Comparison of ENCODE assay signal across 8 cellular contexts in the genomic region with DNA sequence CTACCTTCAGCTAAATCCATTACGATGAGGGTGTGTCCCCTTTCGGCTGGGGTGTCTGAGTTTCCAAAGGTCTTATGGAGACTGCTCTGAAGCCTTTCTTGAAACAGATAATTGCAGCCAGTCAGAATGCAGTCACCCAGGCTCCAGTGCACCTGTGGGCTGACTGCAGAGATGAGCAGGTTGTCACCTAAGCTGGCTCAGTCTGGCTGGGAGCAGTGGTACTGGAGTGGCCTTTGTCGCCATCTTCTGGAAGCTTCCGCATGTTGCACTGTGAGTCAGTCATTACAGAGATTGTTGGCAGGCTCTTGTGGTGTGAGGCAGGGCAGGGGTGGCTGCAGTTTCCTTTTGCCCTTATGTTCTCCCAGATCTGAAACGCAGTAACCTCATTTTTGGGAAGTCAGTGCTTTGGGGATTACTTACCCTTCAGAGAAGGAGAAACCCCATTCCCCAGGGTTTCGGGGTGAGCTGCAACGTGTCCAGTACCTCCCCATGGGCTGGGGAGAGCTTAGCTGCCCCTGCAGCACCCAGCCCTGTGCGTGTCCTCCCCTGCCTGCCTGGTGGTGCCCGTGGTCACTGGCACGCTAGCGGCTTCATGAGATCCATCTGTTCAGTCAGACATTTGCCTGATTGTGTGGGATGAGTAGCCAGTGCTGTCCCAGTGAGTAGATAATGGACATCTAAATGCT. TPM values are rescaled to one million over a fixed set of nuclear protein-coding genes. Genes with fewer than 3 reads are reported as not detected.
DNase-seq lines count a peak whose midpoint lies in the region; ATAC-seq and TF ChIP-seq lines count a peak whose summit lies in the region.

No MANE protein-coding gene starts in this region.

- H3K4me3 ChIP-seq in adipocyte (ENCODE audit: low read length), result no peak overlapping the region
- no peak overlapping the region for H3K4me3 ChIP-seq in retinal pigment epithelial cell (ENCODE audit: low read length)

- in situ Hi-C loops in GM13977 (cut with MboI; ENCODE audit: low pct_unique_long_range_greater_than_20kb, low sequenced_read_pairs, unreplicated experiment), result loop anchor here (10.0 kb wide), 1 partner anchor 64 kb away; no protein-coding TSS in a partner anchor

- peak; percentile 78 for DNase-seq in GM13977 (ENCODE audit: low spot score)
- DNase-seq in NCI-H1092 treated with DMSO at 0.1 percent for 48 hours (lab: John Stamatoyannopoulos, UW), result peak; percentile 84
- peak; percentile 68 for DNase-seq in SW480 (ENCODE audit: low spot score)
- peak; percentile 90 for DNase-seq in adipocyte (ENCODE audit: low read depth)
- peak; percentile 80 for DNase-seq in left cardiac atrium
- DNase-seq in retinal pigment epithelial cell (ENCODE audit: low read depth), result no peak
- DNase-seq in GOT3 (lab: John Stamatoyannopoulos, UW), result no peak

- H3K27me3 ChIP-seq in adipocyte (replicated peaks; ENCODE audit: control insufficient read depth, insufficient read depth, low read length), result no peaks in the 10 kb centered on the region

- ATAC-seq in HG02678 (IDR thresholded peaks at IDR 0.05; ENCODE audit: unreplicated experiment) (peak; percentile 87), left cardiac atrium (peak; percentile 92 to 93)

- H3K9me3 ChIP-seq in adipocyte (ENCODE audit: control insufficient read depth, low read length), result no peaks in the 10 kb centered on the region

- H3K9ac ChIP-seq in adipocyte (ENCODE audit: low read length), result peak overlapping the region; percentile 27

- TF ChIP-seq CTCF in GM13977 (IDR thresholded peaks at IDR 0.05; ENCODE audit: extremely low read depth, insufficient read depth, missing control alignments) (peak; percentile 93), retinal pigment epithelial cell (conservative IDR thresholded peaks at IDR 0.05; ENCODE audit: low read depth, low read length) (peak; percentile 91)

- peaks cover 9% of the 10 kb centered on the region for H3K36me3 ChIP-seq in adipocyte (ENCODE audit: control insufficient read depth, insufficient read depth, low read length, severe bottlenecking)

- intact Hi-C loops in left cardiac atrium (cut with DNase I), result loop anchor here (1.0 to 5.0 kb wide), 4 partner anchors 67 to 117 kb away; no protein-coding TSS in a partner anchor

- peaks cover 11% of the 10 kb centered on the region for H3K4me1 ChIP-seq in adipocyte (ENCODE audit: control insufficient read depth, insufficient read depth, low read length)

RNA-seq across cellular contexts. Expression of a gene that starts 48.0 kb away (rescaled TPM):
- 1 to 10 TPM; 8.7 to 9.4 TPM for total RNA-seq in left cardiac atrium

Comparison
In these comparisons a context has a peak if more than half of its experiments do, and no peak if none do; other contexts are left out.
1. DNase-seq: peak in GM13977 (single experiment), NCI-H1092 treated with DMSO at 0.1 percent for 48 hours (single experiment), SW480 (single experiment), adipocyte (single experiment) and left cardiac atrium (single experiment); none in retinal pigment epithelial cell (single experiment) and GOT3 (single experiment).